ENCODE assay signal across 26 cellular contexts in the genomic region with DNA sequence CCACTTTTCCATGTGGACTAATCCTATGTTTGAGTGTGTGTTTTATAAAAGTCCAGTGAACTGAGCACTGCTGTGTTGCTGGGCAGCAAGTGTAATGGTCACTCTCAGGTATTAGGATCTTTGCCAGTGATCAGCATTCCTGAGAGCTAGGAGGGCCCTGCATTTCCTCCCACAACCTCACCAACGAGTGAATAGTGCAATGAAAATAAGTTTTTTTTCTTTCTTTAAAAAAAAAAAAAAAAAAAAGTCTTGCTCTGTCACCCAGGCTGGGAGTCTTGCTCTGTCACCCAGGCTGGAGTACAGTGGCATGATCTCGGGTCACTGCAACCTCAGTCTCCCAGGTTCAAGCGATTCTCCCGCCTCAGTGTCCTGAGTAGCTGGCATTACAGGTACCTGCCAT.
"Had no signal": no experiment of that assay in that cellular context is flagged by ENCODE, and none has a peak within 500 bp of the region (broad histone marks: within the 10 kb centered on the region; RNA-seq: fewer than 3 reads in every experiment).

No MANE protein-coding gene starts in this region.

- ATAC-seq: stimulated activated effector memory CD8-positive, alpha-beta T cell treated with anti-CD3 and anti-CD28 coated beads, Interleukin-12 subunit alpha, Interleukin-12 subunit beta, amount 100 ng/mL, for 72 hours; stimulated activated memory B cell treated with anti-CD40 and anti-IgM and Interleukin-4, amounts not matched to agents 10 μg/mL and 1 μg/mL and 100 μg/mL, for 72 hours; stimulated activated naive B cell treated with anti-CD40 and anti-IgM and Interleukin-4, amounts not matched to agents 10 μg/mL and 1 μg/mL and 100 μg/mL, for 72 hours; stimulated activated naive CD8-positive, alpha-beta T cell treated with anti-CD3 and anti-CD28 coated beads, Interleukin-15, amount 100 ng/mL, for 72 hours; stimulated activated naive CD8-positive, alpha-beta T cell treated with anti-CD3 and anti-CD28 coated beads, Interleukin-15, Interleukin-2, amounts not matched to agents 100 U/mL and 50 U/mL, for 24 hours; upper lobe of right lung had no signal

- H3K27me3 ChIP-seq: suprapubic skin, testis, tibial artery, tibial nerve, upper lobe of left lung, upper lobe of right lung, uterus, vagina had no signal

- FAIRE-seq: urothelium cell line had no signal

- H3K4me3 ChIP-seq: stomach, suprapubic skin, testis, thoracic aorta, tibial artery, tibial nerve, transverse colon, upper lobe of left lung, upper lobe of right lung, uterus, vagina had no signal

- H3K27ac ChIP-seq: stomach, suprapubic skin, testis, thoracic aorta, tibial artery, tibial nerve, transverse colon, upper lobe of left lung, upper lobe of right lung, uterus, vagina had no signal

- DNase-seq: stimulated activated CD4-positive, alpha-beta T cell treated with anti-CD3 and anti-CD28 coated beads, Interleukin-2, amount 100 ng/mL, for 48 hours; stimulated activated CD4-positive, alpha-beta T cell treated with anti-CD3 and anti-CD28 coated beads, Interleukin-4, amount 100 ng/mL, for 1 hour; stimulated activated CD4-positive, alpha-beta T cell treated with anti-CD3 and anti-CD28 coated beads, Interleukin-4, amount 100 ng/mL, for 24 hours; stimulated activated CD4-positive, alpha-beta T cell treated with anti-CD3 and anti-CD28 coated beads, Interleukin-4, amount 100 ng/mL, for 4 hours; stimulated activated CD8-positive, alpha-beta memory T cell treated with anti-CD3 and anti-CD28 coated beads, Interleukin-4, amount 100 ng/mL, for 48 hours; stimulated activated naive B cell treated with anti-CD40 and anti-IgM and Interleukin-4, amounts not matched to agents 10 μg/mL and 1 μg/mL and 100 μg/mL, for 72 hours; stimulated activated naive CD4-positive, alpha-beta T cell; stimulated activated naive CD4-positive, alpha-beta T cell treated with Interleukin-2 at 50 U/mL for 16 hours; stimulated activated naive CD8-positive, alpha-beta T cell treated with anti-CD3 and anti-CD28 coated beads, Interleukin-15, amount 100 ng/mL, for 72 hours; stimulated activated naive CD8-positive, alpha-beta T cell treated with anti-CD3 and anti-CD28 coated beads, Interleukin-15, Interleukin-2, amounts not matched to agents 100 U/mL and 50 U/mL, for 24 hours; stomach; substantia nigra; testis; tibial artery; transverse colon; trophoblast cell; upper lobe of left lung; upper lobe of right lung; uterus had no signal

- H3K9me3 ChIP-seq: stomach, suprapubic skin, testis, thoracic aorta, tibial artery, tibial nerve, transverse colon, upper lobe of left lung, upper lobe of right lung, uterus, vagina had no signal

- H3K4me1 ChIP-seq: stomach, suprapubic skin, testis, tibial artery, tibial nerve, transverse colon, upper lobe of left lung, upper lobe of right lung, uterus, vagina had no signal

- H3K36me3 ChIP-seq: stomach, suprapubic skin, thoracic aorta, tibial artery, tibial nerve, transverse colon, upper lobe of left lung, upper lobe of right lung, uterus, vagina had no signal
